ENCODE assay signal across 8 cellular contexts in genomic region chr19:4304509-4305252, GRCh38. TPM values are rescaled to one million over a fixed set of nuclear protein-coding genes. Genes with fewer than 3 reads are reported as not detected.
A peak's percentile ranks its signal among the peaks of the same experiment; 100 is the strongest.
DNase-seq lines count a peak whose midpoint lies in the region; ATAC-seq lines count a peak whose summit lies in the region.

Gene FSD1 (plus strand): TSS chr19:4304598. CDS start chr19:4304747, 149 bp downstream.

- ATAC-seq in left colon (peak; percentile 54), GM21576 (IDR thresholded peaks at IDR 0.05; ENCODE audit: unreplicated experiment) (no peak), GM19328 (IDR thresholded peaks at IDR 0.05; ENCODE audit: unreplicated experiment) (no peak)

- DNase-seq in DMS79 (lab: John Stamatoyannopoulos, UW) (peak; percentile 23), LHCN-M2 (ENCODE audit: low read depth) (peak; percentile 31), T-helper 2 cell (peak in 4 of 5 experiments; percentile 32 to 74 (median 55)), astrocyte of the hippocampus (ENCODE audit: low read depth, low spot score) (peak; percentile 88), left colon (peak in 1 of 2 donors; percentile 44)
- peak; percentile 66 for DNase-seq in stimulated activated CD8-positive, alpha-beta memory T cell treated with anti-CD3 and anti-CD28 coated beads, Interleukin-4, amount 100 ng/mL, for 24 hours (ENCODE audit: low read depth)

- intact Hi-C loops in left colon (cut with DNase I, micrococcal nuclease) = no loop called here

RNA-seq across cellular contexts. Expression of gene FSD1, which starts in this region (rescaled TPM):
- 11.7 and 13.8 TPM in 2 replicates for total RNA-seq in LHCN-M2 (2014; rRNA removed)
- polyA plus RNA-seq in LHCN-M2 (2012) = 3.5 TPM
- total RNA-seq in left colon = 1 to 10 TPM in 1 of 2 donors, under 1 TPM in 1; 0.95 to 1.1 TPM
